Comparison of ENCODE assay signal across 34 cellular contexts in genomic region chr22:22024440-22024839, GRCh38.
"Had no signal": no experiment of that assay in that cellular context is flagged by ENCODE, and none has a peak within 500 bp of the region (broad histone marks: within the 10 kb centered on the region; RNA-seq: fewer than 3 reads in every experiment).

No MANE protein-coding gene starts in this region.

- H3K4me1 ChIP-seq: gastrocnemius medialis had no signal

- DNase-seq: activated CD4-positive, alpha-beta memory T cell treated with anti-CD3 and anti-CD28 coated beads, Interleukin-2, amount 10 ng/mL, durations not matched to agents 7 days and 5 days; activated CD4-positive, alpha-beta T cell treated with anti-CD3 and anti-CD28 coated beads for 4 hours; activated CD4-positive, alpha-beta T cell treated with anti-CD3 and anti-CD28 coated beads, Interleukin-2, amount 10 ng/mL, durations not matched to agents 7 days and 5 days; activated CD4-positive, alpha-beta T cell treated with anti-CD3 and anti-CD28 coated beads, Interleukin-2, amount 50 U/mL, for 4 hours; activated CD4-positive, CD25-positive, alpha-beta regulatory T cell; activated CD4-positive, CD25-positive, alpha-beta regulatory T cell treated with anti-CD3 and anti-CD28 coated beads, Interleukin-2, amount 50 U/mL, for 72 hours; activated CD8-positive, alpha-beta memory T cell treated with anti-CD3 and anti-CD28 coated beads, Interleukin-2, amount 50 U/mL, for 48 hours; activated gamma-delta T cell; activated naive CD4-positive, alpha-beta T cell; activated naive CD4-positive, alpha-beta T cell treated with anti-CD3 and anti-CD28 coated beads, Interleukin-2, amount 10 ng/mL, durations not matched to agents 7 days and 5 days; activated T-cell treated with anti-CD3 and anti-CD28 coated beads for 4 hours; activated T-cell treated with anti-CD3 and anti-CD28 coated beads, Interleukin-2, amount 50 U/mL, for 24 hours; activated T-cell treated with anti-CD3 and anti-CD28 coated beads, Interleukin-2, amount 50 U/mL, for 72 hours; amniotic stem cell; anterior cingulate cortex; caudate nucleus; cortex of kidney; dermis blood vessel endothelial cell; effector CD4-positive, alpha-beta T cell; effector memory CD8-positive, alpha-beta T cell; erythroblast; gastrocnemius medialis; glutamatergic neuron; heart right ventricle; T-helper 17 cell; T1000; WERI-Rb-1 had no signal

- H3K9me3 Mint-ChIP-seq: activated CD4-positive, alpha-beta memory T cell treated with anti-CD3 and anti-CD28 coated beads, Interleukin-2, amount 10 ng/mL, durations not matched to agents 7 days and 5 days; activated CD4-positive, alpha-beta T cell treated with anti-CD3 and anti-CD28 coated beads, Interleukin-2, amount 10 ng/mL, durations not matched to agents 7 days and 5 days; activated naive CD4-positive, alpha-beta T cell treated with anti-CD3 and anti-CD28 coated beads, Interleukin-2, amount 10 ng/mL, durations not matched to agents 7 days and 5 days; activated T-cell treated with anti-CD3 and anti-CD28 coated beads, Interleukin-2, amount 50 U/mL, for 24 hours; activated T-cell treated with anti-CD3 and anti-CD28 coated beads, Interleukin-2, amount 50 U/mL, for 72 hours; effector memory CD8-positive, alpha-beta T cell; T-helper 2 cell treated with Interferon-gamma antibody and Interleukin-4, amounts not matched to agents 5 μg/mL and 100 μg/mL, for 36 hours had no signal

- H3K79me2 ChIP-seq: hepatocyte had no signal

- H3K27ac ChIP-seq: esophagus muscularis mucosa, gastrocnemius medialis, heart right ventricle, hepatocyte, WERI-Rb-1 had no signal

- H3K27me3 Mint-ChIP-seq: activated naive CD8-positive, alpha-beta T cell; activated T-cell treated with anti-CD3 and anti-CD28 coated beads, Interleukin-2, amount 50 U/mL, for 24 hours; effector memory CD8-positive, alpha-beta T cell had no signal

- H3K36me3 ChIP-seq: esophagus muscularis mucosa, gastrocnemius medialis, heart right ventricle, WERI-Rb-1 had no signal

- H3K4me2 ChIP-seq: hepatocyte had no signal

- H3K9me3 ChIP-seq: esophagus muscularis mucosa, gastrocnemius medialis, heart right ventricle had no signal

- H3K27me3 ChIP-seq: foreskin keratinocyte, gastrocnemius medialis, hepatocyte had no signal

- ATAC-seq: activated T-cell treated with anti-CD3 and anti-CD28 coated beads, Interleukin-2, amount 50 U/mL, for 72 hours; effector memory CD8-positive, alpha-beta T cell; foreskin keratinocyte; gastrocnemius medialis; heart right ventricle; T-helper 17 cell had no signal

- H3K4me3 ChIP-seq: esophagus muscularis mucosa, gastrocnemius medialis, heart right ventricle, hepatocyte had no signal

- H3K4me3 Mint-ChIP-seq: activated CD4-positive, alpha-beta memory T cell treated with anti-CD3 and anti-CD28 coated beads, Interleukin-2, amount 10 ng/mL, durations not matched to agents 7 days and 5 days; activated CD4-positive, alpha-beta T cell treated with anti-CD3 and anti-CD28 coated beads, Interleukin-2, amount 10 ng/mL, durations not matched to agents 7 days and 5 days; activated naive CD4-positive, alpha-beta T cell treated with anti-CD3 and anti-CD28 coated beads, Interleukin-2, amount 10 ng/mL, durations not matched to agents 7 days and 5 days; activated naive CD8-positive, alpha-beta T cell; activated T-cell treated with anti-CD3 and anti-CD28 coated beads, Interleukin-2, amount 50 U/mL, for 24 hours; activated T-cell treated with anti-CD3 and anti-CD28 coated beads, Interleukin-2, amount 50 U/mL, for 72 hours; effector memory CD8-positive, alpha-beta T cell; T-helper 17 cell; T-helper 2 cell treated with Interferon-gamma antibody and Interleukin-4, amounts not matched to agents 5 μg/mL and 100 μg/mL, for 36 hours had no signal

- H3K4me1 Mint-ChIP-seq: activated naive CD4-positive, alpha-beta T cell treated with anti-CD3 and anti-CD28 coated beads, Interleukin-2, amount 10 ng/mL, durations not matched to agents 7 days and 5 days had no signal

- H2AFZ ChIP-seq: hepatocyte had no signal

- FAIRE-seq: astrocyte, colon had no signal

- H3K27ac Mint-ChIP-seq: activated CD4-positive, alpha-beta memory T cell treated with anti-CD3 and anti-CD28 coated beads, Interleukin-2, amount 10 ng/mL, durations not matched to agents 7 days and 5 days; activated CD4-positive, alpha-beta T cell treated with anti-CD3 and anti-CD28 coated beads, Interleukin-2, amount 10 ng/mL, durations not matched to agents 7 days and 5 days; activated naive CD4-positive, alpha-beta T cell treated with anti-CD3 and anti-CD28 coated beads, Interleukin-2, amount 10 ng/mL, durations not matched to agents 7 days and 5 days; activated naive CD8-positive, alpha-beta T cell; activated T-cell treated with anti-CD3 and anti-CD28 coated beads, Interleukin-2, amount 50 U/mL, for 24 hours; activated T-cell treated with anti-CD3 and anti-CD28 coated beads, Interleukin-2, amount 50 U/mL, for 72 hours; T-helper 17 cell; T-helper 2 cell treated with Interferon-gamma antibody and Interleukin-4, amounts not matched to agents 5 μg/mL and 100 μg/mL, for 36 hours had no signal
